In the genomic region with DNA sequence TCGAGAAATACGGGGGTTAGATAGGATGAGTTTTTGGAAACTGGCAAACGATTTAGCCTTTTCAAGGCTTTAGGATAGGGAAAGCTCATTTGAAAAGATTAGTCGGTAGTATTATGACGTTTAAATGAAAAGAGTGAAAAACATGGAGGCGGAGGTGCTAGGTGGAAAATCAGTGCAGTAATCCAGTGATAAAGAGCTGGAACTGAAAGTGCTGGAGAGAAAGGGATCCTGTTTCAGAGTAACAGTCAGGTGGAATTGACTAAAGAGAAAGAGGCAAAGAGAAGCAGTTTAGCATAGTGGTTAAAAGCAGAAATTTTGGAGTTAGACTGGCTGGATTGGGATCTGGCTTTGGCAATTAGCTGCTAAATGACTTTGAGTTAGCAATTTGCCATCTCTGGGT, we compare ENCODE assay signal across 8 cellular contexts. TPM values are rescaled to one million over a fixed set of nuclear protein-coding genes. Genes with fewer than 3 reads are reported as not detected.
DNase-seq lines count a peak whose midpoint lies in the region; ATAC-seq, FAIRE-seq and TF ChIP-seq lines count a peak whose summit lies in the region.

No MANE protein-coding gene starts in this region.

- H4K20me1 ChIP-seq in H9 (ENCODE audit: control insufficient read depth, insufficient read depth, insufficient read length) (peaks cover 2% of the 10 kb centered on the region), HepG2 (ENCODE audit: insufficient read depth, low read length) (peaks cover 3% of the 10 kb centered on the region; the same call in 1 of the 2 replicates)

- H3K36me3 ChIP-seq in A673 (ENCODE audit: insufficient read depth, low read length, poor library complexity, severe bottlenecking) (peaks cover 19% of the 10 kb centered on the region), adrenal gland (replicated peaks in 1 of 2) (no peaks in the 10 kb centered on the region), HepG2 (replicated peaks in 1 of 2; ENCODE audit: control insufficient read depth in 1 of 2, insufficient read depth in 2 of 2, low read length in 2 of 2) (peaks cover 2 to 19% of the 10 kb centered on the region in 2 experiments; a peak in 2 of 5 replicates), tibial artery (peaks cover 0 to 10% (median 6%) of the 10 kb centered on the region in 3 donors)

- no peaks in the 10 kb centered on the region for H3K79me1 ChIP-seq in H9 (ENCODE audit: insufficient read depth, low read depth, low read length, poor library complexity, severe bottlenecking)

- H2AK5ac ChIP-seq in H9 (ENCODE audit: insufficient read length, low read length), result no peak overlapping the region

- no CpG with 5 or more reads among the region's 6 CpGs for WGBS in H9 (ENCODE audit: extremely low coverage, insufficient read length, low lambda C conversion rate)
- 2 to 4% (median 3%) methylated on average over 6 of the region's 6 CpGs for WGBS in adrenal gland, 4 donors
- 1% methylated on average over 6 of the region's 6 CpGs for WGBS in HepG2 (ENCODE audit: low lambda C conversion rate)

- no peak overlapping the region for H2BK5ac ChIP-seq in H9 (ENCODE audit: insufficient read length, low read length)

- intact Hi-C loops in A673 (cut with micrococcal nuclease; ENCODE audit: unreplicated experiment), result no loop called here
- intact Hi-C loops in adrenal gland (cut with DNase I), result no loop called here
- intact Hi-C loops in HepG2 (cut with micrococcal nuclease; ENCODE audit: unreplicated experiment), result no loop called here
- intact Hi-C loops in tibial artery (cut with DNase I; ENCODE audit: low total_unique reads), result no loop called here

- peak overlapping the region; percentile 79 for H3K27ac ChIP-seq in A673 (ENCODE audit: low read depth, low read length, poor library complexity, severe bottlenecking)
- no peak overlapping the region for H3K27ac ChIP-seq in H9 (ENCODE audit: insufficient read length, low read depth, low read length)
- H3K27ac ChIP-seq in adrenal gland, result peak overlapping the region in 3 of 5 donors; percentile 53 to 90 (median 89)
- peak overlapping the region; percentile 77 for H3K27ac ChIP-seq in HepG2 (ENCODE audit: extremely low read length, insufficient read depth, low read length)
- H3K27ac ChIP-seq in tibial artery, result no peak overlapping the region

- peak overlapping the region; percentile 96 for H3K4me3 Mint-ChIP-seq in H9

- no peaks in the 10 kb centered on the region for H3K27me3 Mint-ChIP-seq in H9 (ENCODE audit: low read depth)

- H3K4me1 ChIP-seq in A673 (ENCODE audit: insufficient read depth, low read length, poor library complexity, severe bottlenecking), result peaks cover 16% of the 10 kb centered on the region
- H3K4me1 ChIP-seq in H9 (ENCODE audit: insufficient read depth, low read length), result no peaks in the 10 kb centered on the region; the same call in 1 of the 2 replicates
- H3K4me1 ChIP-seq in adrenal gland (replicated peaks in 1 of 2), result peaks cover 7 to 47% of the 10 kb centered on the region in 2 donors
- H3K4me1 ChIP-seq in HepG2 (ENCODE audit: insufficient read depth, low read length), result peaks cover 48% of the 10 kb centered on the region
- H3K4me1 ChIP-seq in tibial artery, result peaks cover 0 to 34% (median 32%) of the 10 kb centered on the region in 4 donors

- ATAC-seq in HepG2 (no peak), HG03354 (IDR thresholded peaks at IDR 0.05; ENCODE audit: poor library complexity, severe bottlenecking, unreplicated experiment) (no peak)

- H3K79me2 ChIP-seq in H9 (ENCODE audit: insufficient read depth, low read length), result peaks cover 29% of the 10 kb centered on the region; the same call in 1 of the 2 replicates
- peaks cover 75% of the 10 kb centered on the region for H3K79me2 ChIP-seq in HepG2 (ENCODE audit: insufficient read depth, low read length)

- no peak overlapping the region for H3K18ac ChIP-seq in H9 (ENCODE audit: insufficient read length, low read depth, low read length)

- no peak for TF ChIP-seq RAD21 in HepG2 (CRISPR knock-in tag; IDR thresholded peaks at IDR 0.05)

- H3K36me3 Mint-ChIP-seq in H9 (ENCODE audit: insufficient read depth in 1 of 3, low read depth in 3 of 3), result peaks cover 4 to 17% (median 8%) of the 10 kb centered on the region in 3 experiments; a peak in 5 of 7 replicates

- no peak overlapping the region for H3K56ac ChIP-seq in H9 (ENCODE audit: insufficient read length, low read depth, low read length)

- H3K27ac Mint-ChIP-seq in H9, result peak overlapping the region in 1 of 3 experiments; percentile 24; a peak in 2 of 7 replicates

- H3T11ph ChIP-seq in H9 (ENCODE audit: low read length), result no peak overlapping the region

- H3K4me1 Mint-ChIP-seq in H9, result peaks cover 31 to 34% of the 10 kb centered on the region in 2 experiments

- TF ChIP-seq EP300 in HepG2 (IDR thresholded peaks at IDR 0.05; ENCODE audit: low read depth in 2 of 2, low read length in 2 of 2) (no peak), HepG2 (CRISPR knock-in tag; IDR thresholded peaks at IDR 0.05; ENCODE audit: borderline replicate concordance) (no peak)

- TF ChIP-seq CTCF in A673 (conservative IDR thresholded peaks at IDR 0.05; ENCODE audit: low read depth, low read length) (no peak), H9 (conservative IDR thresholded peaks at IDR 0.05) (no peak), adrenal gland (IDR thresholded peaks at IDR 0.05) (no peak), HepG2 (CRISPR knock-in tag; IDR thresholded peaks at IDR 0.05) (no peak), tibial artery (IDR thresholded peaks at IDR 0.05) (no peak)

- BruUV-seq in A673 (replicated peaks; lab: Mats Ljungman, UMichigan) (TSS peak; percentile 57), HepG2 (replicated peaks; lab: Mats Ljungman, UMichigan) (no TSS peak)

- in situ Hi-C loops in HepG2 (cut with HindIII; ENCODE audit: extremely low pct_ligation_motif_present, low pct_unique_long_range_greater_than_20kb), result no loop called here

- no peak for FAIRE-seq in HepG2 (lab: Jason Lieb, UNC)

- no peak overlapping the region for H2BK120ac ChIP-seq in H9 (ENCODE audit: low read depth, low read length, poor library complexity, severe bottlenecking)

- POLR2A ChIA-PET in A673 (lab: Charles Lee; ENCODE audit: low non-redundant PET) (no interaction called here), HepG2 (lab: Yijun Ruan, JAX) (interaction anchor here (1.6 kb wide), 1 partner anchor 109 kb away, joined by 9 read pairs; no protein-coding TSS in a partner anchor)

- no peaks in the 10 kb centered on the region for H3K9me3 ChIP-seq in A673 (ENCODE audit: low read depth, low read length, poor library complexity, severe bottlenecking)
- no peaks in the 10 kb centered on the region for H3K9me3 ChIP-seq in H9 (ENCODE audit: control insufficient read depth, low read depth, low read length)
- H3K9me3 ChIP-seq in adrenal gland (replicated peaks in 1 of 3), result no peaks in the 10 kb centered on the region
- H3K9me3 ChIP-seq in HepG2 (ENCODE audit: low read length), result no peaks in the 10 kb centered on the region
- no peaks in the 10 kb centered on the region for H3K9me3 ChIP-seq in tibial artery

- TF ChIP-seq POLR2A in adrenal gland (IDR thresholded peaks at IDR 0.05), result peak in 1 of 2 donors; percentile 8
- no peak for TF ChIP-seq POLR2A in HepG2 (IDR thresholded peaks at IDR 0.05; ENCODE audit: insufficient read depth in 1 of 2, low read depth in 2 of 2, low read length in 2 of 2)

- H3K4me2 ChIP-seq in H9 (ENCODE audit: insufficient read depth, insufficient read length, low read length) (peak overlapping the region; percentile 95), HepG2 (ENCODE audit: low read depth, low read length) (peak overlapping the region; percentile 90)

- H3K4ac ChIP-seq in H9 (ENCODE audit: low read depth, low read length), result no peak overlapping the region

- H3K9ac ChIP-seq in H9 (ENCODE audit: extremely low read depth, insufficient read length, low read length) (peak overlapping the region; percentile 77), HepG2 (ENCODE audit: insufficient read depth, low read depth, low read length) (peak overlapping the region; percentile 88)

- no peak overlapping the region for H3K14ac ChIP-seq in H9 (ENCODE audit: insufficient read depth, low read length)

- no peak overlapping the region for H2BK12ac ChIP-seq in H9 (ENCODE audit: insufficient read length, low read depth, low read length)

- no peaks in the 10 kb centered on the region for H3K9me3 Mint-ChIP-seq in H9

- H2BK15ac ChIP-seq in H9 (ENCODE audit: low read depth, low read length), result no peak overlapping the region

- no peak overlapping the region for H4K5ac ChIP-seq in H9 (ENCODE audit: insufficient read length, low read depth, low read length)

- no peak overlapping the region for H2BK20ac ChIP-seq in H9 (ENCODE audit: low read depth, low read length, poor library complexity, severe bottlenecking)

- no peak overlapping the region for H4K91ac ChIP-seq in H9 (ENCODE audit: insufficient read length, low read depth, low read length)

- CTCF ChIA-PET in A673 (lab: Charles Lee), result no interaction called here
- CTCF ChIA-PET in HepG2 (lab: Yijun Ruan, JAX; ENCODE audit: low intra/inter-chr PET ratio, low total read pairs), result no interaction called here

- peak overlapping the region; percentile 74 for H3K4me3 ChIP-seq in A673 (ENCODE audit: low read depth, low read length, poor library complexity, severe bottlenecking)
- H3K4me3 ChIP-seq in adrenal gland, result peak overlapping the region in 3 of 4 donors; percentile 19 to 86 (median 82)
- H3K4me3 ChIP-seq in HepG2 (replicated peaks in 1 of 3; ENCODE audit: insufficient read depth in 1 of 3, low read depth in 2 of 3, low read length in 3 of 3), result peak overlapping the region; percentile 81 to 98 (median 94)
- peak overlapping the region; percentile 98 for H3K4me3 ChIP-seq in tibial artery

- DNase-seq in A673 (ENCODE audit: low spot score) (no peak), H9 (no peak), adrenal gland (no peak), HepG2 (ENCODE audit: low spot score) (no peak), tibial artery (no peak), MV-4-11 (lab: John Stamatoyannopoulos, UW) (no peak)
- DNase-seq in activated effector memory CD4-positive, alpha-beta T cell treated with anti-CD3 and anti-CD28 coated beads, Interleukin-2, amount 50 U/mL, for 16 hours, result no peak

- no peak overlapping the region for H3K23ac ChIP-seq in H9 (ENCODE audit: insufficient read length, low read depth, low read length)

- H4K8ac ChIP-seq in H9 (replicated peaks; ENCODE audit: insufficient read length, low read depth, low read length), result no peak overlapping the region

- H2AFZ ChIP-seq in H9 (ENCODE audit: low read length) (no peak overlapping the region), HepG2 (ENCODE audit: low read length) (peak overlapping the region; percentile 56)

- no peaks in the 10 kb centered on the region for H3K27me3 ChIP-seq in A673 (replicated peaks; ENCODE audit: insufficient read depth, low read depth, low read length, poor library complexity)
- H3K27me3 ChIP-seq in H9 (ENCODE audit: insufficient read depth, low read length), result peaks cover 1% of the 10 kb centered on the region; the same call in 1 of the 2 replicates
- H3K27me3 ChIP-seq in adrenal gland, result no peaks in the 10 kb centered on the region
- H3K27me3 ChIP-seq in HepG2 (ENCODE audit: control insufficient read depth in 1 of 2, insufficient read depth in 2 of 2, low read length in 2 of 2), result no peaks in the 10 kb centered on the region; a peak in 1 of 5 replicates
- no peaks in the 10 kb centered on the region for H3K27me3 ChIP-seq in tibial artery

- peaks cover 12% of the 10 kb centered on the region for H3K23me2 ChIP-seq in H9 (ENCODE audit: insufficient read length, low read depth, low read length, poor library complexity, severe bottlenecking)

RNA-seq across cellular contexts. Expression of a gene that starts 0.9 kb away (rescaled TPM):
- 57.4 and 70.1 TPM in 2 replicates for total RNA-seq in A673 (2021)
- 61.4 and 66.7 TPM in 2 replicates for total RNA-seq in H9 (2021)
- 10 to 100 TPM in 7 of 8 donors, 1 to 10 TPM in 1; 9.9 to 41.8 (median 27.8) TPM for total RNA-seq in adrenal gland
- polyA plus RNA-seq in adrenal gland, result 10 to 100 TPM in 1 of 3 donors, 1 to 10 TPM in 2; 2.8 to 57.4 (median 3.0) TPM
- 55.5 and 92.3 TPM in 2 replicates for total RNA-seq in HepG2 (2016; rRNA removed; fragmentation: Illumina TruSeq; extraction: Trizol)
- total RNA-seq in HepG2 (2016; cell fraction: cytosol; rRNA removed; fragmentation: Illumina TruSeq; extraction: Trizol; ENCODE audit: low read depth), result 1.2 and 1.9 TPM in 2 replicates
- 57.3 and 87.1 TPM in 2 replicates for total RNA-seq in HepG2 (2016; cell fraction: insoluble cytoplasmic fraction; rRNA removed; fragmentation: Illumina TruSeq; extraction: Trizol)
- total RNA-seq in HepG2 (2016; cell fraction: membrane; rRNA removed; fragmentation: Illumina TruSeq; extraction: Trizol), result 7.7 and 8.9 TPM in 2 replicates
- 38.5 and 39.2 TPM in 2 replicates for total RNA-seq in HepG2 (2016; cell fraction: nucleus; rRNA removed; fragmentation: Illumina TruSeq; extraction: Trizol)
- 15.9 and 18.0 TPM in 2 replicates for polyA plus RNA-seq in HepG2 (2011; rRNA removed)
- polyA plus RNA-seq in HepG2 (2011; cell fraction: cytosol; rRNA removed), result 9.4 and 16.2 TPM in 2 replicates
- 11.6 and 12.6 TPM in 2 replicates for polyA plus RNA-seq in HepG2 (2011; cell fraction: nucleus; rRNA removed)
- polyA plus RNA-seq in HepG2 (2012), result 22.5 and 23.5 TPM in 2 replicates
- 0.53 and 0.67 TPM in 2 replicates for polyA plus RNA-seq in HepG2 (2016; cell fraction: cytosol; fragmentation: Illumina TruSeq; extraction: Trizol; ENCODE audit: low read depth)
- 43.1 and 44.3 TPM in 2 replicates for polyA plus RNA-seq in HepG2 (2016; cell fraction: insoluble cytoplasmic fraction; fragmentation: Illumina TruSeq; extraction: Trizol; ENCODE audit: low read depth)
- polyA plus RNA-seq in HepG2 (2016; cell fraction: membrane; fragmentation: Illumina TruSeq; extraction: Trizol; ENCODE audit: low read depth), result 1.5 and 2.5 TPM in 2 replicates
- polyA plus RNA-seq in HepG2 (2016; cell fraction: nucleus; fragmentation: Illumina TruSeq; extraction: Trizol; ENCODE audit: insufficient read depth, low read depth), result 18.7 and 19.6 TPM in 2 replicates
- polyA minus RNA-seq in HepG2 (2011; rRNA and poly(A)+ RNA removed; ENCODE audit: low replicate concordance), result 26.3 and 77.1 TPM in 2 replicates
- 20.9 and 25.4 TPM in 2 replicates for polyA minus RNA-seq in HepG2 (2011; cell fraction: cytosol; rRNA and poly(A)+ RNA removed)
- polyA minus RNA-seq in HepG2 (2011; cell fraction: nucleus; rRNA and poly(A)+ RNA removed), result 24.6 and 26.6 TPM in 2 replicates

RNA-seq across cellular contexts. Expression of a gene that starts 1.1 kb away (rescaled TPM):
- 23.5 and 26.7 TPM in 2 replicates for total RNA-seq in A673 (2021)
- 24.4 and 27.6 TPM in 2 replicates for total RNA-seq in H9 (2021)
- 10 to 100 TPM; 11.0 to 33.2 (median 25.1) TPM for total RNA-seq in adrenal gland
- 10 to 100 TPM in 1 of 3 donors, 1 to 10 TPM in 2; 2.2 to 14.5 (median 3.5) TPM for polyA plus RNA-seq in adrenal gland
- 23.2 and 36.1 TPM in 2 replicates for total RNA-seq in HepG2 (2016; rRNA removed; fragmentation: Illumina TruSeq; extraction: Trizol)
- 15.8 and 17.4 TPM in 2 replicates for total RNA-seq in HepG2 (2016; cell fraction: cytosol; rRNA removed; fragmentation: Illumina TruSeq; extraction: Trizol; ENCODE audit: low read depth)
- total RNA-seq in HepG2 (2016; cell fraction: insoluble cytoplasmic fraction; rRNA removed; fragmentation: Illumina TruSeq; extraction: Trizol), result 21.4 and 33.7 TPM in 2 replicates
- total RNA-seq in HepG2 (2016; cell fraction: membrane; rRNA removed; fragmentation: Illumina TruSeq; extraction: Trizol), result 18.8 and 20.0 TPM in 2 replicates
- 26.1 and 28.4 TPM in 2 replicates for total RNA-seq in HepG2 (2016; cell fraction: nucleus; rRNA removed; fragmentation: Illumina TruSeq; extraction: Trizol)
- polyA plus RNA-seq in HepG2 (2011; rRNA removed), result 10.2 and 11.4 TPM in 2 replicates
- polyA plus RNA-seq in HepG2 (2011; cell fraction: cytosol; rRNA removed), result 4.1 and 7.7 TPM in 2 replicates
- 5.7 and 6.5 TPM in 2 replicates for polyA plus RNA-seq in HepG2 (2011; cell fraction: nucleus; rRNA removed)
- 5.7 and 7.5 TPM in 2 replicates for polyA plus RNA-seq in HepG2 (2012)
- 3.4 and 5.5 TPM in 2 replicates for polyA plus RNA-seq in HepG2 (2016; cell fraction: cytosol; fragmentation: Illumina TruSeq; extraction: Trizol; ENCODE audit: low read depth)
- 24.3 and 32.0 TPM in 2 replicates for polyA plus RNA-seq in HepG2 (2016; cell fraction: insoluble cytoplasmic fraction; fragmentation: Illumina TruSeq; extraction: Trizol; ENCODE audit: low read depth)
- 5.9 and 7.6 TPM in 2 replicates for polyA plus RNA-seq in HepG2 (2016; cell fraction: membrane; fragmentation: Illumina TruSeq; extraction: Trizol; ENCODE audit: low read depth)
- polyA plus RNA-seq in HepG2 (2016; cell fraction: nucleus; fragmentation: Illumina TruSeq; extraction: Trizol; ENCODE audit: insufficient read depth, low read depth), result 12.3 and 14.2 TPM in 2 replicates
- 11.9 and 20.4 TPM in 2 replicates for polyA minus RNA-seq in HepG2 (2011; rRNA and poly(A)+ RNA removed; ENCODE audit: low replicate concordance)
- polyA minus RNA-seq in HepG2 (2011; cell fraction: cytosol; rRNA and poly(A)+ RNA removed), result 12.5 and 12.6 TPM in 2 replicates
- 61.7 and 71.1 TPM in 2 replicates for polyA minus RNA-seq in HepG2 (2011; cell fraction: nucleus; rRNA and poly(A)+ RNA removed)

Comparison
In these comparisons a context has a peak if more than half of its experiments do, and no peak if none do; other contexts are left out.
1. H3K27ac ChIP-seq: peak in A673 (single experiment), adrenal gland (3 of 5) and HepG2 (single experiment); none in H9 (single experiment) and tibial artery (0 of 2).
2. Peak in every context shown above with its lines, with median percentiles within 50 percentile points of each other: H3K4me3 ChIP-seq.